Comparison of ENCODE assay signal across 14 cellular contexts in genomic region chr11:70443043-70444030, GRCh38. TPM values are rescaled to one million over a fixed set of nuclear protein-coding genes. Genes with fewer than 3 reads are reported as not detected.
DNase-seq lines count a peak whose midpoint lies in the region; FAIRE-seq and TF ChIP-seq lines count a peak whose summit lies in the region.
"Had no signal": no experiment of that assay in that cellular context is flagged by ENCODE, and none has a peak within 500 bp of the region (broad histone marks: within the 10 kb centered on the region; RNA-seq: fewer than 3 reads in every experiment).

No MANE protein-coding gene starts in this region.

- TF ChIP-seq POLR2A in H54 (IDR thresholded peaks at IDR 0.05; ENCODE audit: low read depth, low read length) = no peak

- TF ChIP-seq CTCF in dorsolateral prefrontal cortex (IDR thresholded peaks at IDR 0.05 in 54 of 56, conservative IDR thresholded peaks at IDR 0.05 in 2 of 56; ENCODE audit: low read depth in 1 of 56, partially characterized antibody in 56 of 56) = no peak

- in situ Hi-C loops in ACHN (cut with HindIII; ENCODE audit: low pct_ligation_motif_present, low pct_unique_long_range_greater_than_20kb, low sequenced_read_pairs) = no loop called here

- no peaks in the 10 kb centered on the region for H3K27me3 ChIP-seq in dorsolateral prefrontal cortex
- H3K27me3 ChIP-seq: SJSA1 had no signal

- H3K4me3 ChIP-seq in dorsolateral prefrontal cortex = no peak overlapping the region
- H3K4me3 ChIP-seq: SJSA1 had no signal

- H3K27ac ChIP-seq in dorsolateral prefrontal cortex = no peak overlapping the region
- H3K27ac ChIP-seq: SJSA1 had no signal

- DNase-seq in NCI-H82 (lab: John Stamatoyannopoulos, UW) (peak; percentile 27), NCI-H82 treated with DMSO at 0.1 percent for 48 hours (lab: John Stamatoyannopoulos, UW; ENCODE audit: unreplicated experiment) (no peak), LHCN-M2 (ENCODE audit: low read depth) (peak; percentile 20), amniotic epithelial cell (ENCODE audit: low read depth) (peak; percentile 31), renal cortical epithelial cell (ENCODE audit: low read depth) (peak; percentile 23), H54 (ENCODE audit: insufficient read length, low spot score) (no peak), ACHN (no peak), dorsolateral prefrontal cortex (no peak)
- DNase-seq: CD4-positive, CD25-positive, alpha-beta regulatory T cell; NCI-H1048; NCI-H446 treated with DMSO at 0.1 percent for 48 hours; NCI-H774; T-cell had no signal

- FAIRE-seq in H54 (lab: Jason Lieb, UNC) = no peak

- intact Hi-C loops in dorsolateral prefrontal cortex (cut with DNase I) = no loop called here

RNA-seq across cellular contexts. Expression of gene CTTN, which starts 45.0 kb away (rescaled TPM):
- total RNA-seq in LHCN-M2 (2014; rRNA removed) (286 and 294 TPM in 2 replicates), renal cortical epithelial cell (254 and 450 TPM in 2 replicates), dorsolateral prefrontal cortex (100 to 1,000 TPM; 183 to 372 (median 269) TPM)
- polyA plus RNA-seq in LHCN-M2 (2012) = 170 TPM

Comparison
In these comparisons a context has a peak if more than half of its experiments do, and no peak if none do; other contexts are left out.
1. DNase-seq: peak in NCI-H82 (single experiment), LHCN-M2 (single experiment), amniotic epithelial cell (single experiment) and renal cortical epithelial cell (single experiment); none in NCI-H82 treated with DMSO at 0.1 percent for 48 hours (single experiment), H54 (single experiment), ACHN (single experiment) and dorsolateral prefrontal cortex (0 of 10).